1 cellular context compared by ENCODE assay signal in genomic region chr1:44776749-44777068, GRCh38.
TF ChIP-seq lines count a peak whose summit lies in the region.

No MANE protein-coding gene starts in this region.

TF ChIP-seq in K562, 482 proteins besides CTCF, POLR2A, EP300 and RAD21:
- TF ChIP-seq ZNF431 (CRISPR knock-in tag; IDR thresholded peaks at IDR 0.05), result no peak; the same call in 1 of the 2 replicates
- TF ChIP-seq CREB3L1 (IDR thresholded peaks at IDR 0.05; ENCODE audit: borderline replicate concordance, low read depth), result 0 out of 2 replicates have a peak, but pooled peaks have one; percentile 4
- TF ChIP-seq HMG20A (CRISPR knock-in tag; conservative IDR thresholded peaks at IDR 0.05), result no peak
- no peak for TF ChIP-seq ZNF140 (CRISPR knock-in tag; IDR thresholded peaks at IDR 0.05)
- TF ChIP-seq DMBX1 (CRISPR knock-in tag; IDR thresholded peaks at IDR 0.05; ENCODE audit: borderline replicate concordance), result no peak
- no peak for TF ChIP-seq EP400 (IDR thresholded peaks at IDR 0.05)
- 0 out of 2 replicates have a peak, but pooled peaks have one; percentile 8 for TF ChIP-seq ZBTB33 (CRISPR knock-in tag; IDR thresholded peaks at IDR 0.05)
- 0 out of 2 replicates have a peak, but pooled peaks have one; percentile 4 for TF ChIP-seq PHB (CRISPR knock-in tag; IDR thresholded peaks at IDR 0.05)
- no peak for TF ChIP-seq ADNP (tag; IDR thresholded peaks at IDR 0.05)
- no peak for TF ChIP-seq BRD4 (IDR thresholded peaks at IDR 0.05)
- TF ChIP-seq ZNF740 (CRISPR knock-in tag; IDR thresholded peaks at IDR 0.05), result no peak
- 0 out of 4 replicates have a peak, but pooled peaks of 1 of the 2 experiments have one; percentile 40 for TF ChIP-seq ZNF740 (tag; IDR thresholded peaks at IDR 0.05)
- no peak for TF ChIP-seq FOXA3 (CRISPR knock-in tag; conservative IDR thresholded peaks at IDR 0.05 in 1 of 2, IDR thresholded peaks at IDR 0.05 in 1 of 2)
- TF ChIP-seq NR2C1 (IDR thresholded peaks at IDR 0.05), result no peak
- TF ChIP-seq NR2C1 (tag; IDR thresholded peaks at IDR 0.05), result no peak
- no peak for TF ChIP-seq RUNX1 (IDR thresholded peaks at IDR 0.05; ENCODE audit: low read depth)
- TF ChIP-seq RBFOX2 (IDR thresholded peaks at IDR 0.05; ENCODE audit: low read depth, low read length), result peak; percentile 45
- TF ChIP-seq ZNF121 (CRISPR knock-in tag; conservative IDR thresholded peaks at IDR 0.05), result peak; percentile 90
- TF ChIP-seq ZZZ3 (IDR thresholded peaks at IDR 0.05), result no peak
- TF ChIP-seq PML (IDR thresholded peaks at IDR 0.05; ENCODE audit: low read length), result 0 out of 2 replicates have a peak, but pooled peaks have one; percentile 14
- TF ChIP-seq SNRNP70 (optimal IDR thresholded peaks at IDR 0.05; ENCODE audit: low read depth, low read length), result no peak
- TF ChIP-seq GTF3C2 (IDR thresholded peaks at IDR 0.05; ENCODE audit: borderline replicate concordance, extremely low read depth, insufficient read length), result no peak
- no peak for TF ChIP-seq ATF6 (CRISPR knock-in tag; IDR thresholded peaks at IDR 0.05)
- 0 out of 2 replicates have a peak, but pooled peaks have one; percentile 14 for TF ChIP-seq THAP12 (CRISPR knock-in tag; IDR thresholded peaks at IDR 0.05)
- TF ChIP-seq POLR2G (IDR thresholded peaks at IDR 0.05; ENCODE audit: low read depth, low read length), result peak; percentile 54
- TF ChIP-seq ZNF696 (CRISPR knock-in tag; conservative IDR thresholded peaks at IDR 0.05), result no peak
- TF ChIP-seq TEAD1 (CRISPR knock-in tag; IDR thresholded peaks at IDR 0.05), result 0 out of 4 replicates have a peak, but pooled peaks of 1 of the 2 experiments have one; percentile 5
- no peak for TF ChIP-seq ZC3H11A (IDR thresholded peaks at IDR 0.05; ENCODE audit: low read depth, low read length)
- TF ChIP-seq SMARCB1 (IDR thresholded peaks at IDR 0.05; ENCODE audit: insufficient read length, low read depth), result no peak
- no peak for TF ChIP-seq FUS (optimal IDR thresholded peaks at IDR 0.05; ENCODE audit: low read depth, low read length)
- no peak for TF ChIP-seq NCOR1 (IDR thresholded peaks at IDR 0.05)
- 0 out of 2 replicates have a peak, but pooled peaks have one; percentile 13 for TF ChIP-seq CREB1 (IDR thresholded peaks at IDR 0.05)
- TF ChIP-seq CREB1 (CRISPR knock-in tag; IDR thresholded peaks at IDR 0.05), result no peak; the same call in 1 of the 2 replicates
- TF ChIP-seq MXI1 (IDR thresholded peaks at IDR 0.05; ENCODE audit: low read depth, low read length), result no peak
- TF ChIP-seq MCM3 (IDR thresholded peaks at IDR 0.05), result no peak
- TF ChIP-seq ZNF511 (CRISPR knock-in tag; IDR thresholded peaks at IDR 0.05), result 0 out of 2 replicates have a peak, but pooled peaks have one; percentile 43
- no peak for TF ChIP-seq ZNF780A (CRISPR knock-in tag; IDR thresholded peaks at IDR 0.05)
- TF ChIP-seq MLLT1 (IDR thresholded peaks at IDR 0.05), result peak in 1 of 2 experiments; percentile 38; a peak in 1 of 4 replicates
- no peak for TF ChIP-seq ZNF79 (CRISPR knock-in tag; IDR thresholded peaks at IDR 0.05; ENCODE audit: low read depth)
- no peak for TF ChIP-seq STAG1 (CRISPR knock-in tag; IDR thresholded peaks at IDR 0.05; ENCODE audit: borderline replicate concordance)
- no peak for TF ChIP-seq ESRRB (CRISPR knock-in tag; IDR thresholded peaks at IDR 0.05; ENCODE audit: borderline replicate concordance)
- TF ChIP-seq KDM4B (IDR thresholded peaks at IDR 0.05; ENCODE audit: borderline replicate concordance in 2 of 2, low read depth in 1 of 2), result 0 out of 4 replicates have a peak, but pooled peaks of 1 of the 2 experiments have one; percentile 48
- TF ChIP-seq GABPA (tag; conservative IDR thresholded peaks at IDR 0.05; ENCODE audit: low read depth), result no peak
- 0 out of 2 replicates have a peak, but pooled peaks have one; percentile 5 for TF ChIP-seq FOXK1 (CRISPR knock-in tag; IDR thresholded peaks at IDR 0.05; ENCODE audit: borderline replicate concordance)
- no peak for TF ChIP-seq ZNF175 (CRISPR knock-in tag; IDR thresholded peaks at IDR 0.05; ENCODE audit: low read depth)
- TF ChIP-seq XRCC5 (IDR thresholded peaks at IDR 0.05; ENCODE audit: low read depth, low read length), result no peak
